In the genomic region with DNA sequence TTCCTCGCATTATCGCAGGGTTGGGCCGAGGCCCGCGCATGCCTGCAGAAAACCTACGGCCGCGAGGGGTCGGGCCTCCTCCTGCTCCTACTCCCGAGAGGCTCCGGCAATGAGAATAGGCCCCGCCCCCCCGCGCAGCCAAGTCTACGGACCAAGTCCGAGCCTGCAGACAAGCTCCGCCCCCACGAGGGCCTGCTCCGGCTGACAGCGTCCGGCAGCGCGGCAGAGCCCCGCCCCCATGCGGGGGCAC, we compare ENCODE assay signal across 8 cellular contexts. TPM values are rescaled to one million over a fixed set of nuclear protein-coding genes. Genes with fewer than 3 reads are reported as not detected.
DNase-seq lines count a peak whose midpoint lies in the region; ATAC-seq, FAIRE-seq and TF ChIP-seq lines count a peak whose summit lies in the region.

No MANE protein-coding gene starts in this region.

- H3K27me3 Mint-ChIP-seq in central memory CD8-positive, alpha-beta T cell, result no peaks in the 10 kb centered on the region
- peaks cover 12 to 22% (median 18%) of the 10 kb centered on the region in 3 donors for H3K27me3 Mint-ChIP-seq in immature natural killer cell (ENCODE audit: low read depth in 3 of 3)

- peak; percentile 94 for DNase-seq in GM12892 (ENCODE audit: insufficient read length)
- DNase-seq in NCI-H2227 treated with DMSO at 0.1 percent for 48 hours (lab: John Stamatoyannopoulos, UW), result peak; percentile 99
- peak; percentile 96 to 98 for DNase-seq in central memory CD8-positive, alpha-beta T cell (ENCODE audit: low spot score in 2 of 2)
- peak; percentile 100 for DNase-seq in immature natural killer cell
- peak; percentile 100 for DNase-seq in stimulated activated CD4-positive, alpha-beta T cell treated with anti-CD3 and anti-CD28 coated beads, Interleukin-12 subunit alpha, Interleukin-12 subunit beta, amount 100 ng/mL, for 24 hours (ENCODE audit: low read depth in 2 of 2)

- ATAC-seq in HG03103 (IDR thresholded peaks at IDR 0.05; ENCODE audit: low read depth, unreplicated experiment) (peak; percentile 69), HG03095 (IDR thresholded peaks at IDR 0.05; ENCODE audit: unreplicated experiment) (no peak)
- peak; percentile 89 to 90 for ATAC-seq in activated CD4-positive, CD25-positive, alpha-beta regulatory T cell treated with anti-CD3 and anti-CD28 coated beads, Interleukin-2, amount 50 U/mL, for 24 hours
- peak; percentile 84 for ATAC-seq in central memory CD8-positive, alpha-beta T cell (replicated peaks; ENCODE audit: extremely low read depth, poor library complexity, severe bottlenecking)

- peak; percentile 97 for FAIRE-seq in GM12892 (lab: Jason Lieb, UNC)

- no peaks in the 10 kb centered on the region for H3K9me3 Mint-ChIP-seq in central memory CD8-positive, alpha-beta T cell
- H3K9me3 Mint-ChIP-seq in immature natural killer cell, result no peaks in the 10 kb centered on the region

- peaks cover 25% of the 10 kb centered on the region for H3K36me3 Mint-ChIP-seq in central memory CD8-positive, alpha-beta T cell (ENCODE audit: insufficient read depth)
- H3K36me3 Mint-ChIP-seq in immature natural killer cell, result no peaks in the 10 kb centered on the region

- H3K4me1 Mint-ChIP-seq in central memory CD8-positive, alpha-beta T cell, result peaks cover 61% of the 10 kb centered on the region
- H3K4me1 Mint-ChIP-seq in immature natural killer cell, result peaks cover 53 to 56% of the 10 kb centered on the region in 2 donors

- no peak for TF ChIP-seq POLR2A in GM12892 (IDR thresholded peaks at IDR 0.05; ENCODE audit: low read depth, low read length)

- H3K4me3 Mint-ChIP-seq in central memory CD8-positive, alpha-beta T cell, result peak overlapping the region; percentile 98
- H3K4me3 Mint-ChIP-seq in immature natural killer cell, result peak overlapping the region; percentile 98 to 99 (median 98)

- H3K27ac Mint-ChIP-seq in central memory CD8-positive, alpha-beta T cell (ENCODE audit: low read depth), result peak overlapping the region; percentile 98
- peak overlapping the region; percentile 99 to 100 (median 100) for H3K27ac Mint-ChIP-seq in immature natural killer cell

RNA-seq across cellular contexts. Expression of a gene that starts 3.1 kb away (rescaled TPM):
- 96.1 TPM for polyA plus RNA-seq in GM12892 (2012; ENCODE audit: missing spikeins)
- 100 to 1,000 TPM in 1 of 3 donors, 10 to 100 TPM in 2; 82.2 to 123 (median 84.5) TPM for polyA plus RNA-seq in immature natural killer cell

RNA-seq across cellular contexts. Expression of a gene that starts 5.6 kb away (rescaled TPM):
- 50.6 TPM for polyA plus RNA-seq in GM12892 (2012; ENCODE audit: missing spikeins)
- 1 to 10 TPM in 2 of 3 donors, under 1 TPM in 1; 0.31 to 2.4 (median 1.6) TPM for polyA plus RNA-seq in immature natural killer cell

RNA-seq across cellular contexts. Expression of a gene that starts 11.5 kb away (rescaled TPM):
- polyA plus RNA-seq in GM12892 (2012; ENCODE audit: missing spikeins), result 11.2 TPM
- polyA plus RNA-seq in immature natural killer cell, result under 1 TPM in 2 of 3 donors, not detected in 1; 0.25 to 0.57 TPM

RNA-seq across cellular contexts. Expression of a gene that starts 17.4 kb away (rescaled TPM):
- polyA plus RNA-seq in GM12892 (2012; ENCODE audit: missing spikeins), result 80.8 TPM
- 100 to 1,000 TPM; 126 to 190 (median 165) TPM for polyA plus RNA-seq in immature natural killer cell

RNA-seq across cellular contexts. Expression of a gene that starts 19.7 kb away (rescaled TPM):
- 17.1 TPM for polyA plus RNA-seq in GM12892 (2012; ENCODE audit: missing spikeins)
- 10 to 100 TPM; 14.9 to 24.3 (median 17.2) TPM for polyA plus RNA-seq in immature natural killer cell
